In genomic region chr17:49101054-49101534, GRCh38 we compare ENCODE assay signal across 13 cellular contexts. TPM values are rescaled to one million over a fixed set of nuclear protein-coding genes. Genes with fewer than 3 reads are reported as not detected.
DNase-seq lines count a peak whose midpoint lies in the region; ATAC-seq and TF ChIP-seq lines count a peak whose summit lies in the region.
"Had no signal": no experiment of that assay in that cellular context is flagged by ENCODE, and none has a peak within 500 bp of the region (broad histone marks: within the 10 kb centered on the region; RNA-seq: fewer than 3 reads in every experiment).

No MANE protein-coding gene starts in this region.

- no peaks in the 10 kb centered on the region for H3K9me3 ChIP-seq in lung (ENCODE audit: control insufficient read depth in 2 of 2, insufficient read depth in 1 of 2, low read length in 1 of 2)
- no peaks in the 10 kb centered on the region for H3K9me3 ChIP-seq in CD4-positive, alpha-beta T cell (ENCODE audit: control insufficient read depth, low read length)
- H3K9me3 ChIP-seq: heart right ventricle had no signal

- ATAC-seq in lung (ENCODE audit: insufficient read depth, low FRiP score) (peak; percentile 34), HG02759 (IDR thresholded peaks at IDR 0.05; ENCODE audit: unreplicated experiment) (no peak), HG03571 (IDR thresholded peaks at IDR 0.05; ENCODE audit: unreplicated experiment) (no peak)
- ATAC-seq in CD4-positive, alpha-beta T cell (ENCODE audit: poor library complexity) = no peak
- ATAC-seq: heart right ventricle had no signal

- H3K27me3 ChIP-seq in lung (ENCODE audit: control insufficient read depth, insufficient read depth) = no peaks in the 10 kb centered on the region
- H3K27me3 ChIP-seq in CD4-positive, alpha-beta T cell (ENCODE audit: control insufficient read depth, insufficient read depth, low read length) = no peaks in the 10 kb centered on the region

- H3K27ac ChIP-seq in lung (ENCODE audit: low read depth in 1 of 2, low read length in 1 of 2) = no peak overlapping the region
- no peak overlapping the region for H3K27ac ChIP-seq in CD4-positive, alpha-beta T cell (ENCODE audit: low read depth, low read length)
- H3K27ac ChIP-seq: heart right ventricle had no signal

- no peaks in the 10 kb centered on the region for H3K36me3 Mint-ChIP-seq in CD4-positive, alpha-beta T cell (ENCODE audit: low read depth)
- H3K36me3 Mint-ChIP-seq in activated T-cell treated with anti-CD3 and anti-CD28 coated beads, Interleukin-2, amount 50 U/mL, for 24 hours (ENCODE audit: low read depth) = no peaks in the 10 kb centered on the region
- H3K36me3 Mint-ChIP-seq: CD14-positive monocyte had no signal

- DNase-seq in CMK (ENCODE audit: low read depth) = peak; percentile 24
- peak; percentile 87 for DNase-seq in LNCaP clone FGC (ENCODE audit: low read depth)
- DNase-seq in astrocyte of the spinal cord (ENCODE audit: low read depth, low spot score) = peak; percentile 73
- peak; percentile 45 for DNase-seq in lung (ENCODE audit: low spot score)
- DNase-seq in CD4-positive, alpha-beta T cell = no peak
- no peak for DNase-seq in activated T-cell treated with anti-CD3 and anti-CD28 coated beads, Interleukin-2, amount 50 U/mL, for 24 hours
- DNase-seq: heart right ventricle; stimulated activated CD4-positive, alpha-beta T cell treated with anti-CD3 and anti-CD28 coated beads, Interleukin-12 subunit alpha, Interleukin-12 subunit beta, amount 100 ng/mL, for 4 hours; stimulated activated naive CD4-positive, alpha-beta T cell had no signal

- H3K27me3 Mint-ChIP-seq in CD4-positive, alpha-beta T cell = peaks cover 17% of the 10 kb centered on the region
- H3K27me3 Mint-ChIP-seq in activated T-cell treated with anti-CD3 and anti-CD28 coated beads, Interleukin-2, amount 50 U/mL, for 24 hours = peaks cover 3% of the 10 kb centered on the region

- H3K27ac Mint-ChIP-seq in CD4-positive, alpha-beta T cell = no peak overlapping the region
- no peak overlapping the region for H3K27ac Mint-ChIP-seq in activated T-cell treated with anti-CD3 and anti-CD28 coated beads, Interleukin-2, amount 50 U/mL, for 24 hours
- H3K27ac Mint-ChIP-seq: activated T-helper 17 cell treated with anti-CD3 and anti-CD28 coated beads, Interleukin-2, amount 50 U/mL, for 72 hours; CD14-positive monocyte had no signal

- in situ Hi-C loops in astrocyte of the spinal cord (cut with HindIII; ENCODE audit: low sequenced_read_pairs) = no loop called here

- peaks cover 0 to 1% of the 10 kb centered on the region in 2 donors for H3K4me1 ChIP-seq in lung (ENCODE audit: control insufficient read depth in 2 of 2, insufficient read depth in 2 of 2, low read length in 2 of 2)
- H3K4me1 ChIP-seq: heart right ventricle had no signal

- no peaks in the 10 kb centered on the region for H3K9me3 Mint-ChIP-seq in CD4-positive, alpha-beta T cell
- no peaks in the 10 kb centered on the region for H3K9me3 Mint-ChIP-seq in activated T-cell treated with anti-CD3 and anti-CD28 coated beads, Interleukin-2, amount 50 U/mL, for 24 hours
- H3K9me3 Mint-ChIP-seq: activated T-helper 17 cell treated with anti-CD3 and anti-CD28 coated beads, Interleukin-2, amount 50 U/mL, for 72 hours; CD14-positive monocyte had no signal

- intact Hi-C loops in CD4-positive, alpha-beta T cell (cut with DNase I, micrococcal nuclease) = no loop called here

- H3K4me3 ChIP-seq in LNCaP clone FGC (ENCODE audit: low read depth, low read length) = no peak overlapping the region
- H3K4me3 ChIP-seq in astrocyte of the spinal cord (ENCODE audit: low read depth, low read length) = no peak overlapping the region
- no peak overlapping the region for H3K4me3 ChIP-seq in lung
- H3K4me3 ChIP-seq: heart right ventricle had no signal

- WGBS in lung, 2 donors = 50 to 75% methylated on average over 4 of the region's 4 CpGs

- H3K36me3 ChIP-seq in lung (ENCODE audit: control insufficient read depth in 2 of 2, insufficient read depth in 2 of 2, low read length in 2 of 2) = no peaks in the 10 kb centered on the region
- H3K36me3 ChIP-seq: heart right ventricle had no signal

- CTCF ChIA-PET in CD4-positive, alpha-beta T cell (lab: Charles Lee) = no interaction called here

- H3K4me3 Mint-ChIP-seq in CD4-positive, alpha-beta T cell = no peak overlapping the region
- H3K4me3 Mint-ChIP-seq in activated T-cell treated with anti-CD3 and anti-CD28 coated beads, Interleukin-2, amount 50 U/mL, for 24 hours = no peak overlapping the region
- H3K4me3 Mint-ChIP-seq: activated T-helper 17 cell treated with anti-CD3 and anti-CD28 coated beads, Interleukin-2, amount 50 U/mL, for 72 hours; CD14-positive monocyte had no signal

- TF ChIP-seq CTCF in LNCaP clone FGC (IDR thresholded peaks at IDR 0.05; ENCODE audit: control insufficient read depth, extremely low read depth, insufficient read depth) = no peak
- no peak for TF ChIP-seq CTCF in astrocyte of the spinal cord (IDR thresholded peaks at IDR 0.05; ENCODE audit: low read depth, low read length)
- TF ChIP-seq CTCF in lung (IDR thresholded peaks at IDR 0.05; ENCODE audit: control extremely low read depth, extremely low read depth) = no peak
- TF ChIP-seq CTCF in CD4-positive, alpha-beta T cell (IDR thresholded peaks at IDR 0.05) = no peak

- H3K4me1 Mint-ChIP-seq in CD4-positive, alpha-beta T cell (ENCODE audit: low read depth) = no peaks in the 10 kb centered on the region
- H3K4me1 Mint-ChIP-seq in activated T-cell treated with anti-CD3 and anti-CD28 coated beads, Interleukin-2, amount 50 U/mL, for 24 hours (ENCODE audit: low read depth) = peaks cover 3% of the 10 kb centered on the region
- H3K4me1 Mint-ChIP-seq: activated T-helper 17 cell treated with anti-CD3 and anti-CD28 coated beads, Interleukin-2, amount 50 U/mL, for 72 hours; CD14-positive monocyte had no signal

- POLR2A ChIA-PET in CD4-positive, alpha-beta T cell (lab: Charles Lee) = no interaction called here

RNA-seq across cellular contexts. Expression of gene B4GALNT2, which starts 31.5 kb away (rescaled TPM):
- total RNA-seq in lung = under 1 TPM in 1 of 2 donors, not detected in 1; 0.25 TPM
- under 1 TPM; 0.08 to 0.15 TPM for polyA plus RNA-seq in lung
- total RNA-seq in CD4-positive, alpha-beta T cell = under 1 TPM; 0.06 to 0.16 TPM
- polyA plus RNA-seq: CD14-positive monocyte, heart right ventricle had no signal

Comparison
In these comparisons a context has a peak if more than half of its experiments do, and no peak if none do; other contexts are left out.
1. DNase-seq: peak in CMK (single experiment), LNCaP clone FGC (single experiment), astrocyte of the spinal cord (single experiment) and lung (single experiment); none in CD4-positive, alpha-beta T cell (0 of 10) and activated T-cell treated with anti-CD3 and anti-CD28 coated beads, Interleukin-2, amount 50 U/mL, for 24 hours (single experiment).